22 cellular contexts compared by ENCODE assay signal in genomic region chr18:39325973-39326372, GRCh38.
DNase-seq lines count a peak whose midpoint lies in the region; ATAC-seq, FAIRE-seq and TF ChIP-seq lines count a peak whose summit lies in the region.
"Had no signal": no experiment of that assay in that cellular context is flagged by ENCODE, and none has a peak within 500 bp of the region (broad histone marks: within the 10 kb centered on the region; RNA-seq: fewer than 3 reads in every experiment).

No MANE protein-coding gene starts in this region.

- H3K79me2 ChIP-seq in HepG2 (ENCODE audit: insufficient read depth, low read length) (no peaks in the 10 kb centered on the region), K562 (ENCODE audit: control insufficient read depth, insufficient read depth, low read length) (no peaks in the 10 kb centered on the region)

- BruUV-seq in HepG2 (replicated peaks; lab: Mats Ljungman, UMichigan) (no TSS peak), K562 (replicated peaks; lab: Mats Ljungman, UMichigan) (no TSS peak)

- no peak overlapping the region for H3K4me3 ChIP-seq in HepG2 (replicated peaks in 1 of 3; ENCODE audit: insufficient read depth in 1 of 3, low read depth in 2 of 3, low read length in 3 of 3)
- H3K4me3 ChIP-seq in right lobe of liver = no peak overlapping the region
- H3K4me3 ChIP-seq in K562 = no peak overlapping the region
- H3K4me3 ChIP-seq: BLaER1 had no signal

- TF ChIP-seq EP300 in HepG2 (IDR thresholded peaks at IDR 0.05; ENCODE audit: low read depth in 2 of 2, low read length in 2 of 2) = no peak
- no peak for TF ChIP-seq EP300 in HepG2 (CRISPR knock-in tag; IDR thresholded peaks at IDR 0.05; ENCODE audit: borderline replicate concordance)
- no peak for TF ChIP-seq EP300 in K562 (IDR thresholded peaks at IDR 0.05; ENCODE audit: low read length)

- TF ChIP-seq POLR2A in HepG2 (IDR thresholded peaks at IDR 0.05; ENCODE audit: insufficient read depth in 1 of 2, low read depth in 2 of 2, low read length in 2 of 2) (no peak), right lobe of liver (IDR thresholded peaks at IDR 0.05) (no peak), K562 (conservative IDR thresholded peaks at IDR 0.05) (no peak)

- H3K27ac ChIP-seq in HepG2 (ENCODE audit: extremely low read length, insufficient read depth, low read length) (no peak overlapping the region), right lobe of liver (no peak overlapping the region), K562 (ENCODE audit: extremely low read depth, low read depth, low read length) (no peak overlapping the region)
- H3K27ac ChIP-seq: 22Rv1, BLaER1 had no signal

- 57% methylated on average over 1 of the region's 1 CpG for WGBS in HepG2 (ENCODE audit: low lambda C conversion rate)
- 91% methylated on average over 1 of the region's 1 CpG for WGBS in right lobe of liver (ENCODE audit: insufficient coverage, low coverage, low lambda C conversion rate, missing lambda C conversion rate)
- WGBS in K562 (ENCODE audit: insufficient coverage, low coverage, missing lambda C conversion rate) = 0% methylated on average over 1 of the region's 1 CpG

- intact Hi-C loops in HepG2 (cut with micrococcal nuclease; ENCODE audit: unreplicated experiment) (no loop called here), right lobe of liver (cut with DNase I) (no loop called here), K562 (cut with micrococcal nuclease) (no loop called here), cardiac septum (cut with DNase I) (no loop called here)

- FAIRE-seq in HepG2 (lab: Jason Lieb, UNC) (no peak), K562 (lab: Jason Lieb, UNC) (no peak)
- FAIRE-seq: G401.6, GM12891, GM19239 had no signal

- H3K4me2 ChIP-seq in HepG2 (ENCODE audit: low read depth, low read length) (no peak overlapping the region), K562 (ENCODE audit: insufficient read depth, low read length) (no peak overlapping the region)
- H3K4me2 ChIP-seq: BLaER1 had no signal

- CTCF ChIA-PET in HepG2 (lab: Yijun Ruan, JAX; ENCODE audit: low intra/inter-chr PET ratio, low total read pairs) (no interaction called here), K562 (lab: Yijun Ruan, JAX; ENCODE audit: low intra/inter-chr PET ratio) (no interaction called here)

- H3K9ac ChIP-seq in HepG2 (ENCODE audit: insufficient read depth, low read depth, low read length) (no peak overlapping the region), K562 (ENCODE audit: insufficient read depth in 1 of 2, low read depth in 2 of 2, low read length in 2 of 2) (no peak overlapping the region)
- H3K9ac ChIP-seq: BLaER1 had no signal

- no peaks in the 10 kb centered on the region for H3K36me3 ChIP-seq in HepG2 (replicated peaks in 1 of 2; ENCODE audit: control insufficient read depth in 1 of 2, insufficient read depth in 2 of 2, low read length in 2 of 2)
- no peaks in the 10 kb centered on the region for H3K36me3 ChIP-seq in right lobe of liver
- H3K36me3 ChIP-seq in K562 (ENCODE audit: control insufficient read depth, insufficient read depth, low read length) = no peaks in the 10 kb centered on the region
- H3K36me3 ChIP-seq: BE2C, BLaER1 had no signal

- no peaks in the 10 kb centered on the region for H3K27me3 ChIP-seq in HepG2 (ENCODE audit: control insufficient read depth in 1 of 2, insufficient read depth in 2 of 2, low read length in 2 of 2)
- H3K27me3 ChIP-seq in right lobe of liver = no peaks in the 10 kb centered on the region
- no peaks in the 10 kb centered on the region for H3K27me3 ChIP-seq in K562 (ENCODE audit: control insufficient read depth in 2 of 2, insufficient read depth in 2 of 2, low read length in 2 of 2)
- H3K27me3 ChIP-seq: BE2C, BLaER1 had no signal

- no peaks in the 10 kb centered on the region for H4K20me1 ChIP-seq in HepG2 (ENCODE audit: insufficient read depth, low read length)
- H4K20me1 ChIP-seq in K562 (replicated peaks; ENCODE audit: control insufficient read depth, insufficient read depth, low read length) = no peaks in the 10 kb centered on the region
- H4K20me1 ChIP-seq: BLaER1 had no signal

- in situ Hi-C loops in HepG2 (cut with HindIII; ENCODE audit: extremely low pct_ligation_motif_present, low pct_unique_long_range_greater_than_20kb) (no loop called here), K562 (cut with MboI) (no loop called here)

- ATAC-seq in HepG2 (no peak), right lobe of liver (no peak), K562 (no peak)

- H3K4me1 ChIP-seq in HepG2 (ENCODE audit: insufficient read depth, low read length) = no peaks in the 10 kb centered on the region
- no peaks in the 10 kb centered on the region for H3K4me1 ChIP-seq in right lobe of liver
- H3K4me1 ChIP-seq in K562 (replicated peaks in 1 of 2; ENCODE audit: control insufficient read depth in 2 of 2, insufficient read depth in 2 of 2, low read length in 2 of 2) = no peaks in the 10 kb centered on the region
- H3K4me1 ChIP-seq: BE2C, BLaER1 had no signal

- no peak for TF ChIP-seq RAD21 in HepG2 (CRISPR knock-in tag; IDR thresholded peaks at IDR 0.05)
- TF ChIP-seq RAD21 in K562 (CRISPR knock-in tag; conservative IDR thresholded peaks at IDR 0.05 in 1 of 2, IDR thresholded peaks at IDR 0.05 in 1 of 2) = no peak

- DNase-seq in HepG2 (ENCODE audit: low spot score) = no peak
- DNase-seq in right lobe of liver = no peak
- no peak for DNase-seq in K562 (ENCODE audit: extremely low read depth in 1 of 4, low spot score in 3 of 4)
- DNase-seq in cardiac septum (ENCODE audit: low spot score) = no peak
- DNase-seq in activated CD4-positive, alpha-beta T cell treated with anti-CD3 and anti-CD28 coated beads, Interleukin-2, amount 50 U/mL, for 4 hours = no peak
- DNase-seq: ACHN; BE2C; C1 segment of cervical spinal cord; CD4-positive, alpha-beta memory T cell; CD4-positive, CD25-positive, alpha-beta regulatory T cell; CD8-positive, alpha-beta memory T cell; COR-L47; DMS 273 treated with DMSO at 0.1 percent for 48 hours; DMS153; DMS53; DMS79 treated with DMSO at 0.1 percent for 48 hours; GF-D8 had no signal

- TF ChIP-seq CTCF in HepG2 (CRISPR knock-in tag; IDR thresholded peaks at IDR 0.05) (no peak), right lobe of liver (IDR thresholded peaks at IDR 0.05) (no peak), K562 (IDR thresholded peaks at IDR 0.05 in 2 of 3, conservative IDR thresholded peaks at IDR 0.05 in 1 of 3; ENCODE audit: insufficient read depth in 2 of 3, low read depth in 1 of 3, low read length in 3 of 3) (no peak)

- POLR2A ChIA-PET in HepG2 (lab: Yijun Ruan, JAX) (no interaction called here), K562 (lab: Yijun Ruan, JAX) (no interaction called here)

- no peaks in the 10 kb centered on the region for H3K9me1 ChIP-seq in K562 (ENCODE audit: control insufficient read depth, insufficient read depth, low read length)

- H3K9me3 ChIP-seq in HepG2 (ENCODE audit: low read length) (no peaks in the 10 kb centered on the region), right lobe of liver (no peaks in the 10 kb centered on the region), K562 (replicated peaks; ENCODE audit: control insufficient read depth, insufficient read depth, low read depth, low read length) (no peaks in the 10 kb centered on the region)
- H3K9me3 ChIP-seq: BE2C, BLaER1 had no signal

- H2AFZ ChIP-seq in HepG2 (ENCODE audit: low read length) (no peak overlapping the region), K562 (ENCODE audit: low read depth, low read length) (no peak overlapping the region)

TF ChIP-seq in HepG2, 621 proteins besides CTCF, POLR2A, EP300 and RAD21:
- TF ChIP-seq, protein P1, sequence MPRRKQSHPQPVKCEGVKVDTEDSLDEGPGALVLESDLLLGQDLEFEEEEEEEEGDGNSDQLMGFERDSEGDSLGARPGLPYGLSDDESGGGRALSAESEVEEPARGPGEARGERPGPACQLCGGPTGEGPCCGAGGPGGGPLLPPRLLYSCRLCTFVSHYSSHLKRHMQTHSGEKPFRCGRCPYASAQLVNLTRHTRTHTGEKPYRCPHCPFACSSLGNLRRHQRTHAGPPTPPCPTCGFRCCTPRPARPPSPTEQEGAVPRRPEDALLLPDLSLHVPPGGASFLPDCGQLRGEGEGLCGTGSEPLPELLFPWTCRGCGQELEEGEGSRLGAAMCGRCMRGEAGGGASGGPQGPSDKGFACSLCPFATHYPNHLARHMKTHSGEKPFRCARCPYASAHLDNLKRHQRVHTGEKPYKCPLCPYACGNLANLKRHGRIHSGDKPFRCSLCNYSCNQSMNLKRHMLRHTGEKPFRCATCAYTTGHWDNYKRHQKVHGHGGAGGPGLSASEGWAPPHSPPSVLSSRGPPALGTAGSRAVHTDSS (CRISPR knock-in tag; conservative IDR thresholded peaks at IDR 0.05) = no peak
- peak; percentile 94 for TF ChIP-seq MAFF (IDR thresholded peaks at IDR 0.05; ENCODE audit: low read depth, low read length)
- TF ChIP-seq MAFK (conservative IDR thresholded peaks at IDR 0.05 in 1 of 2, IDR thresholded peaks at IDR 0.05 in 1 of 2; ENCODE audit: low read length in 2 of 2) = peak; percentile 91 to 96

TF ChIP-seq in K562, 482 proteins besides CTCF, POLR2A, EP300 and RAD21:
- no peak for TF ChIP-seq HDAC6 (IDR thresholded peaks at IDR 0.05; ENCODE audit: low read depth, low read length)
- no peak for TF ChIP-seq STAT5A (IDR thresholded peaks at IDR 0.05; ENCODE audit: borderline replicate concordance, low read length)
- peak; percentile 67; the same call in 1 of the 2 replicates for TF ChIP-seq MAFK (IDR thresholded peaks at IDR 0.05; ENCODE audit: low read length)
- TF ChIP-seq, protein P2, sequence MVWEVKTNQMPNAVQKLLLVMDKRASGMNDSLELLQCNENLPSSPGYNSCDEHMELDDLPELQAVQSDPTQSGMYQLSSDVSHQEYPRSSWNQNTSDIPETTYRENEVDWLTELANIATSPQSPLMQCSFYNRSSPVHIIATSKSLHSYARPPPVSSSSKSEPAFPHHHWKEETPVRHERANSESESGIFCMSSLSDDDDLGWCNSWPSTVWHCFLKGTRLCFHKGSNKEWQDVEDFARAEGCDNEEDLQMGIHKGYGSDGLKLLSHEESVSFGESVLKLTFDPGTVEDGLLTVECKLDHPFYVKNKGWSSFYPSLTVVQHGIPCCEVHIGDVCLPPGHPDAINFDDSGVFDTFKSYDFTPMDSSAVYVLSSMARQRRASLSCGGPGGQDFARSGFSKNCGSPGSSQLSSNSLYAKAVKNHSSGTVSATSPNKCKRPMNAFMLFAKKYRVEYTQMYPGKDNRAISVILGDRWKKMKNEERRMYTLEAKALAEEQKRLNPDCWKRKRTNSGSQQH (CRISPR knock-in tag; IDR thresholded peaks at IDR 0.05) = no peak
- no peak for TF ChIP-seq RBFOX2 (IDR thresholded peaks at IDR 0.05; ENCODE audit: low read depth, low read length)
- TF ChIP-seq CHCHD3 (CRISPR knock-in tag; IDR thresholded peaks at IDR 0.05) = no peak
- TF ChIP-seq ZNF165 (CRISPR knock-in tag; IDR thresholded peaks at IDR 0.05; ENCODE audit: borderline replicate concordance) = no peak
- TF ChIP-seq ZNF316 (IDR thresholded peaks at IDR 0.05) = peak; percentile 40; the same call in 1 of the 2 replicates
- TF ChIP-seq CHD4 (IDR thresholded peaks at IDR 0.05; ENCODE audit: insufficient read depth, insufficient replicate concordance, low read depth, low read length, poor library complexity, severe bottlenecking) = no peak
- TF ChIP-seq MAFF (IDR thresholded peaks at IDR 0.05; ENCODE audit: low read length) = peak; percentile 37
- TF ChIP-seq SP1 (CRISPR knock-in tag; IDR thresholded peaks at IDR 0.05) = no peak

Comparison
In these comparisons a context has a peak if more than half of its experiments do, and no peak if none do; other contexts are left out.
1. Of the 241 proteins assayed by ChIP-seq in both HepG2 and K562: peak only in HepG2: none; only in K562: none; in both: MAFF and MAFK; in neither: 239.